20 cellular contexts compared by ENCODE assay signal in genomic region chr6:143443096-143443495, GRCh38. TPM values are rescaled to one million over a fixed set of nuclear protein-coding genes. Genes with fewer than 3 reads are reported as not detected.
DNase-seq lines count a peak whose midpoint lies in the region; ATAC-seq and TF ChIP-seq lines count a peak whose summit lies in the region.
"Had no signal": no experiment of that assay in that cellular context is flagged by ENCODE, and none has a peak within 500 bp of the region (broad histone marks: within the 10 kb centered on the region; RNA-seq: fewer than 3 reads in every experiment).

No MANE protein-coding gene starts in this region.

- no peak overlapping the region for H3K4me3 ChIP-seq in heart left ventricle
- H3K4me3 ChIP-seq in right atrium auricular region = no peak overlapping the region
- H3K4me3 ChIP-seq in upper lobe of right lung = no peak overlapping the region
- no peak overlapping the region for H3K4me3 ChIP-seq in effector memory CD4-positive, alpha-beta T cell (ENCODE audit: insufficient read depth, low read depth, low read length, poor library complexity, severe bottlenecking)
- H3K4me3 ChIP-seq: BLaER1 treated with 17β-estradiol and CSF1 and Interleukin-3, amounts not matched to agents 10 nM and 100 nM; HAP-1 had no signal

- peaks cover 31% of the 10 kb centered on the region for H3K4me1 Mint-ChIP-seq in T-helper 1 cell treated with Interleukin-12 subunit alpha and Interleukin-12 subunit beta and Interleukin-4 antibody, amounts not matched to agents 30 μg/mL and 1 μg/mL, for 36 hours (ENCODE audit: low read depth)
- peaks cover 49% of the 10 kb centered on the region for H3K4me1 Mint-ChIP-seq in activated naive CD8-positive, alpha-beta T cell treated with anti-CD3 and anti-CD28 coated beads for 36 hours

- no peak for TF ChIP-seq CTCF in heart left ventricle (IDR thresholded peaks at IDR 0.05)
- TF ChIP-seq CTCF in right atrium auricular region (IDR thresholded peaks at IDR 0.05) = no peak
- TF ChIP-seq CTCF in upper lobe of right lung (IDR thresholded peaks at IDR 0.05) = no peak

- H3K27ac ChIP-seq in heart left ventricle = no peak overlapping the region
- no peak overlapping the region for H3K27ac ChIP-seq in right atrium auricular region
- no peak overlapping the region for H3K27ac ChIP-seq in upper lobe of right lung
- no peak overlapping the region for H3K27ac ChIP-seq in effector memory CD4-positive, alpha-beta T cell (ENCODE audit: insufficient read depth, low read length, poor library complexity, severe bottlenecking)
- H3K27ac ChIP-seq: 22Rv1; BLaER1 treated with 17β-estradiol and CSF1 and Interleukin-3, amounts not matched to agents 10 nM and 100 nM had no signal

- WGBS in heart left ventricle, 4 donors = 68 to 75% (median 69%) methylated on average over 2 of the region's 2 CpGs

- peak in 3 of 4 donors; percentile 30 to 80 (median 74) for ATAC-seq in heart left ventricle
- ATAC-seq in upper lobe of right lung = peak; percentile 78
- ATAC-seq: Panc1 had no signal

- peaks cover 39% of the 10 kb centered on the region for H3K36me3 Mint-ChIP-seq in T-helper 1 cell treated with Interleukin-12 subunit alpha and Interleukin-12 subunit beta and Interleukin-4 antibody, amounts not matched to agents 30 μg/mL and 1 μg/mL, for 36 hours (ENCODE audit: low read depth)
- peaks cover 72% of the 10 kb centered on the region for H3K36me3 Mint-ChIP-seq in activated naive CD8-positive, alpha-beta T cell treated with anti-CD3 and anti-CD28 coated beads for 36 hours

- H3K27me3 Mint-ChIP-seq in T-helper 1 cell treated with Interleukin-12 subunit alpha and Interleukin-12 subunit beta and Interleukin-4 antibody, amounts not matched to agents 30 μg/mL and 1 μg/mL, for 36 hours (ENCODE audit: low read depth) = no peaks in the 10 kb centered on the region
- no peaks in the 10 kb centered on the region for H3K27me3 Mint-ChIP-seq in activated naive CD8-positive, alpha-beta T cell treated with anti-CD3 and anti-CD28 coated beads for 36 hours
- H3K27me3 Mint-ChIP-seq: CD8-positive, alpha-beta memory T cell had no signal

- peaks cover 0 to 3% (median 0%) of the 10 kb centered on the region in 12 donors for H3K4me1 ChIP-seq in heart left ventricle
- no peaks in the 10 kb centered on the region for H3K4me1 ChIP-seq in right atrium auricular region
- no peaks in the 10 kb centered on the region for H3K4me1 ChIP-seq in upper lobe of right lung
- no peaks in the 10 kb centered on the region for H3K4me1 ChIP-seq in effector memory CD4-positive, alpha-beta T cell (ENCODE audit: control insufficient read depth, insufficient read depth, low read length, poor library complexity, severe bottlenecking)
- H3K4me1 ChIP-seq: BLaER1 treated with 17β-estradiol and CSF1 and Interleukin-3, amounts not matched to agents 10 nM and 100 nM; HAP-1 had no signal

- peak overlapping the region; percentile 17 for H3K27ac Mint-ChIP-seq in T-helper 1 cell treated with Interleukin-12 subunit alpha and Interleukin-12 subunit beta and Interleukin-4 antibody, amounts not matched to agents 30 μg/mL and 1 μg/mL, for 36 hours
- peak overlapping the region; percentile 36 for H3K27ac Mint-ChIP-seq in activated naive CD8-positive, alpha-beta T cell treated with anti-CD3 and anti-CD28 coated beads for 36 hours

- TF ChIP-seq POLR2A in heart left ventricle (IDR thresholded peaks at IDR 0.05) = no peak

- H3K36me3 ChIP-seq in heart left ventricle = peaks cover 0 to 11% (median 3%) of the 10 kb centered on the region in 9 donors
- H3K36me3 ChIP-seq in right atrium auricular region = no peaks in the 10 kb centered on the region
- H3K36me3 ChIP-seq in upper lobe of right lung = no peaks in the 10 kb centered on the region
- H3K36me3 ChIP-seq in effector memory CD4-positive, alpha-beta T cell (ENCODE audit: control insufficient read depth, insufficient read depth, low read length) = no peaks in the 10 kb centered on the region

- DNase-seq in T-helper 1 cell = no peak
- peak in 1 of 5 donors; percentile 40 for DNase-seq in heart left ventricle
- no peak for DNase-seq in right atrium auricular region (ENCODE audit: low spot score)
- DNase-seq in activated naive CD8-positive, alpha-beta T cell treated with anti-CD3 and anti-CD28 coated beads for 36 hours = no peak
- DNase-seq in upper lobe of right lung = no peak
- DNase-seq in iPS-NIHi7 (ENCODE audit: extremely low spot score) = no peak
- DNase-seq in effector memory CD4-positive, alpha-beta T cell = no peak
- DNase-seq: CD8-positive, alpha-beta memory T cell; Karpas-422; MV-4-11; NCI-H1105 treated with DMSO at 0.1 percent for 48 hours; NCI-H2029 treated with DMSO at 0.1 percent for 48 hours; NCI-H345; NCI-H524; NCI-H82 had no signal

- H3K9me3 Mint-ChIP-seq in T-helper 1 cell treated with Interleukin-12 subunit alpha and Interleukin-12 subunit beta and Interleukin-4 antibody, amounts not matched to agents 30 μg/mL and 1 μg/mL, for 36 hours = peaks cover 11% of the 10 kb centered on the region
- peaks cover 4% of the 10 kb centered on the region for H3K9me3 Mint-ChIP-seq in activated naive CD8-positive, alpha-beta T cell treated with anti-CD3 and anti-CD28 coated beads for 36 hours
- H3K9me3 Mint-ChIP-seq: CD8-positive, alpha-beta memory T cell had no signal

- H3K9me3 ChIP-seq in heart left ventricle = peaks cover 0 to 4% (median 0%) of the 10 kb centered on the region in 12 donors
- H3K9me3 ChIP-seq in right atrium auricular region = no peaks in the 10 kb centered on the region
- no peaks in the 10 kb centered on the region for H3K9me3 ChIP-seq in upper lobe of right lung
- H3K9me3 ChIP-seq in effector memory CD4-positive, alpha-beta T cell (ENCODE audit: control insufficient read depth, low read length) = no peaks in the 10 kb centered on the region
- H3K9me3 ChIP-seq: BLaER1 treated with 17β-estradiol and CSF1 and Interleukin-3, amounts not matched to agents 10 nM and 100 nM; HAP-1 had no signal

- intact Hi-C loops in heart left ventricle (cut with DNase I) (no loop called here), upper lobe of right lung (cut with DNase I) (no loop called here)

- no peak overlapping the region for H3K4me3 Mint-ChIP-seq in T-helper 1 cell treated with Interleukin-12 subunit alpha and Interleukin-12 subunit beta and Interleukin-4 antibody, amounts not matched to agents 30 μg/mL and 1 μg/mL, for 36 hours
- H3K4me3 Mint-ChIP-seq in activated naive CD8-positive, alpha-beta T cell treated with anti-CD3 and anti-CD28 coated beads for 36 hours = no peak overlapping the region
- H3K4me3 Mint-ChIP-seq: CD8-positive, alpha-beta memory T cell had no signal

- no peaks in the 10 kb centered on the region for H3K27me3 ChIP-seq in heart left ventricle
- no peaks in the 10 kb centered on the region for H3K27me3 ChIP-seq in right atrium auricular region
- H3K27me3 ChIP-seq in upper lobe of right lung = no peaks in the 10 kb centered on the region
- H3K27me3 ChIP-seq in effector memory CD4-positive, alpha-beta T cell (replicated peaks; ENCODE audit: control insufficient read depth, insufficient read depth, low read length, poor library complexity, severe bottlenecking) = no peaks in the 10 kb centered on the region
- H3K27me3 ChIP-seq: BLaER1 treated with 17β-estradiol and CSF1 and Interleukin-3, amounts not matched to agents 10 nM and 100 nM had no signal

RNA-seq across cellular contexts. Expression of gene ADAT2, which starts 7.4 kb away (rescaled TPM):
- total RNA-seq in heart left ventricle (1 to 10 TPM in 7 of 9 donors, under 1 TPM in 2; 0.75 to 3.0 (median 1.4) TPM), right atrium auricular region (1 to 10 TPM; 1.0 to 2.2 TPM), upper lobe of right lung (7.1 TPM)
- 1 to 10 TPM; 1.5 to 2.0 TPM for polyA plus RNA-seq in heart left ventricle
- total RNA-seq in activated naive CD8-positive, alpha-beta T cell treated with anti-CD3 and anti-CD28 coated beads for 36 hours = 10 to 100 TPM; 29.6 to 31.6 TPM

RNA-seq across cellular contexts. Expression of gene PEX3, which starts 7.5 kb away (rescaled TPM):
- total RNA-seq in heart left ventricle (10 to 100 TPM; 13.4 to 24.9 (median 21.0) TPM), right atrium auricular region (10 to 100 TPM in 1 of 2 donors, 1 to 10 TPM in 1; 8.4 to 14.9 TPM), upper lobe of right lung (18.8 TPM)
- 10 to 100 TPM in 1 of 2 donors, 1 to 10 TPM in 1; 6.4 to 11.0 TPM for polyA plus RNA-seq in heart left ventricle
- 10 to 100 TPM; 29.3 to 31.3 TPM for total RNA-seq in activated naive CD8-positive, alpha-beta T cell treated with anti-CD3 and anti-CD28 coated beads for 36 hours
